In the genomic region with DNA sequence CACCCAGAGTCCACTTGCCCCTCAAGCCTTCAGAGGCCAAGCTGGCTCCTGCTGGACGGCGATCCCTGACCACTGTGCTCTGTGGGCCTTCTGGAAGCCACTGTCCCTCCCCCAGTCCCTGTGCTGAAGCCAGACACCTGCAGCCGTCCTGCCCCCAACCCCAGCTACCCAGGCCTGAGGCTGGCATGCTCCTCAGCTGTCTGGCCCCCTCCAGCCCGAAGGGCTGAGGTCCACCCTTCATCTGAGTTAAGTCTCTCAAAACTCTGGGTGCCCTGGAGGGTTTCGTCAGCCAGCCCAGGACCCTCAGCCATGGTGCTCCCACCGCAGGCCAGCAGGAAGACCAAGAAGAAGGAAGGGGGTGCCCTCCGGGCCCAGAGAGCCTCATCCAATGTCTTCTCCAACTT, we compare ENCODE assay signal across 20 cellular contexts. TPM values are rescaled to one million over a fixed set of nuclear protein-coding genes. Genes with fewer than 3 reads are reported as not detected.
A peak's percentile ranks its signal among the peaks of the same experiment; 100 is the strongest.
DNase-seq lines count a peak whose midpoint lies in the region; ATAC-seq and TF ChIP-seq lines count a peak whose summit lies in the region.
"Had no signal": no experiment of that assay in that cellular context is flagged by ENCODE, and none has a peak within 500 bp of the region (broad histone marks: within the 10 kb centered on the region; RNA-seq: fewer than 3 reads in every experiment).

No MANE protein-coding gene starts in this region.

- peaks cover 4% of the 10 kb centered on the region; the same call in 1 of the 2 replicates for H3K9me1 ChIP-seq in IMR-90 (ENCODE audit: insufficient read depth, low read length)

- dilution Hi-C loops in IMR-90 (cut with HindIII; ENCODE audit: low sequenced_read_pairs, unreplicated experiment) = no loop called here

- whole genome bisulfite sequencing in IMR-90 (ENCODE audit: extremely low coverage in 2 of 2, insufficient read length in 1 of 2), 2 experiments = 100% methylated on average over 1 of the region's 7 CpGs; no CpG with 5 or more reads in 1 of the 2 experiments
- 93% methylated on average over 7 of the region's 7 CpGs for WGBS in mesenchymal stem cell

- H3K4me2 ChIP-seq in IMR-90 (ENCODE audit: low read depth, low read length) (no peak overlapping the region), mesenchymal stem cell (ENCODE audit: low read length, poor library complexity, severe bottlenecking) (no peak overlapping the region)
- H3K4me2 ChIP-seq: SK-N-SH had no signal

- TF ChIP-seq CTCF in IMR-90 (conservative IDR thresholded peaks at IDR 0.05; ENCODE audit: low read depth, low read length) (no peak), coronary artery (IDR thresholded peaks at IDR 0.05) (no peak)

- no peak overlapping the region for H3K4me3 ChIP-seq in IMR-90 (ENCODE audit: insufficient read depth, low read depth, low read length)
- no peak overlapping the region for H3K4me3 ChIP-seq in mesenchymal stem cell (ENCODE audit: insufficient read depth in 1 of 2, low read depth in 1 of 2, low read length in 2 of 2)
- no peak overlapping the region for H3K4me3 ChIP-seq in coronary artery
- H3K4me3 ChIP-seq: gastroesophageal sphincter, upper lobe of left lung had no signal

- H3K27me3 ChIP-seq in IMR-90 (ENCODE audit: control insufficient read depth, insufficient read depth, low read length) (no peaks in the 10 kb centered on the region), mesenchymal stem cell (ENCODE audit: control insufficient read depth in 1 of 2, insufficient read depth in 1 of 2, low read length in 2 of 2) (no peaks in the 10 kb centered on the region)
- H3K27me3 ChIP-seq: upper lobe of left lung had no signal

- peak overlapping the region; percentile 42 for H2AK9ac ChIP-seq in IMR-90 (replicated peaks; ENCODE audit: low read depth, low read length, poor library complexity)

- no peak for ATAC-seq in IMR-90 (ENCODE audit: low read depth)
- no peak for ATAC-seq in stimulated activated memory B cell treated with anti-CD40 and anti-IgM and Interleukin-4, amounts not matched to agents 10 μg/mL and 1 μg/mL and 100 μg/mL, for 72 hours
- ATAC-seq in GM18511 (IDR thresholded peaks at IDR 0.05; ENCODE audit: unreplicated experiment) = no peak
- ATAC-seq: activated CD8-positive, alpha-beta T cell treated with anti-CD3 and anti-CD28 coated beads for 36 hours; gastroesophageal sphincter; left lobe of liver; natural killer cell treated with Interleukin-12 subunit alpha and Interleukin-12 subunit beta and Interleukin-15 and Interleukin-18, amount 100 ng/mL, for 72 hours had no signal

- H4K91ac ChIP-seq in IMR-90 (ENCODE audit: insufficient read depth, low read depth, low read length) (no peak overlapping the region), mesenchymal stem cell (ENCODE audit: low read length) (peak overlapping the region; percentile 8)

- CTCF ChIA-PET in IMR-90 (lab: Yijun Ruan, JAX) = no interaction called here

- H3K9ac ChIP-seq in IMR-90 (ENCODE audit: low read depth, low read length) = no peak overlapping the region
- no peak overlapping the region for H3K9ac ChIP-seq in mesenchymal stem cell (ENCODE audit: low read length)
- H3K9ac ChIP-seq: SK-N-SH had no signal

- H3K14ac ChIP-seq in IMR-90 (replicated peaks; ENCODE audit: low read depth, low read length) (no peak overlapping the region), mesenchymal stem cell (ENCODE audit: low read length in 2 of 2) (no peak overlapping the region)

- H3K27me3 Mint-ChIP-seq in stimulated activated memory B cell treated with anti-CD40 and anti-IgM and Interleukin-4, amounts not matched to agents 10 μg/mL and 1 μg/mL and 100 μg/mL, for 72 hours = peaks cover 9% of the 10 kb centered on the region
- H3K27me3 Mint-ChIP-seq: activated CD8-positive, alpha-beta T cell treated with anti-CD3 and anti-CD28 coated beads for 36 hours; natural killer cell treated with Interleukin-12 subunit alpha and Interleukin-12 subunit beta and Interleukin-15 and Interleukin-18, amount 100 ng/mL, for 72 hours had no signal

- no peak overlapping the region for H3K4me3 Mint-ChIP-seq in stimulated activated memory B cell treated with anti-CD40 and anti-IgM and Interleukin-4, amounts not matched to agents 10 μg/mL and 1 μg/mL and 100 μg/mL, for 72 hours
- H3K4me3 Mint-ChIP-seq: activated CD8-positive, alpha-beta T cell treated with anti-CD3 and anti-CD28 coated beads for 36 hours; endodermal cell; natural killer cell treated with Interleukin-12 subunit alpha and Interleukin-12 subunit beta and Interleukin-15 and Interleukin-18, amount 100 ng/mL, for 72 hours had no signal

- no peaks in the 10 kb centered on the region for H3K36me3 ChIP-seq in IMR-90 (ENCODE audit: control insufficient read depth, insufficient read depth, low read length)
- H3K36me3 ChIP-seq in mesenchymal stem cell (ENCODE audit: control insufficient read depth in 1 of 2, insufficient read depth in 2 of 2, low read depth in 1 of 2, low read length in 2 of 2) = peaks cover 11 to 30% of the 10 kb centered on the region in 2 experiments
- H3K36me3 ChIP-seq: gastroesophageal sphincter, upper lobe of left lung had no signal

- H3K23ac ChIP-seq in IMR-90 (ENCODE audit: low read depth, low read length) (no peak overlapping the region), mesenchymal stem cell (ENCODE audit: low read length in 2 of 2) (no peak overlapping the region)

- H3K9me3 Mint-ChIP-seq in stimulated activated memory B cell treated with anti-CD40 and anti-IgM and Interleukin-4, amounts not matched to agents 10 μg/mL and 1 μg/mL and 100 μg/mL, for 72 hours = no peaks in the 10 kb centered on the region
- H3K9me3 Mint-ChIP-seq: activated CD8-positive, alpha-beta T cell treated with anti-CD3 and anti-CD28 coated beads for 36 hours; endodermal cell; immature natural killer cell; natural killer cell treated with Interleukin-12 subunit alpha and Interleukin-12 subunit beta and Interleukin-15 and Interleukin-18, amount 100 ng/mL, for 72 hours had no signal

- H3K36me3 Mint-ChIP-seq in stimulated activated memory B cell treated with anti-CD40 and anti-IgM and Interleukin-4, amounts not matched to agents 10 μg/mL and 1 μg/mL and 100 μg/mL, for 72 hours = peaks cover 3% of the 10 kb centered on the region

- no TSS peak for BruUV-seq in IMR-90 (replicated peaks; lab: Mats Ljungman, UMichigan)

- peaks cover 63% of the 10 kb centered on the region for H3K4me1 Mint-ChIP-seq in stimulated activated memory B cell treated with anti-CD40 and anti-IgM and Interleukin-4, amounts not matched to agents 10 μg/mL and 1 μg/mL and 100 μg/mL, for 72 hours

- no peak overlapping the region for H4K5ac ChIP-seq in IMR-90 (ENCODE audit: low read depth, low read length)

- no peaks in the 10 kb centered on the region for H3K9me3 ChIP-seq in IMR-90 (ENCODE audit: control insufficient read depth, insufficient read depth, low read length)
- H3K9me3 ChIP-seq in mesenchymal stem cell (ENCODE audit: control insufficient read depth, low read length) = no peaks in the 10 kb centered on the region
- H3K9me3 ChIP-seq: gastroesophageal sphincter, SK-N-SH, upper lobe of left lung had no signal

- peaks cover 8% of the 10 kb centered on the region for H3K4me1 ChIP-seq in IMR-90 (ENCODE audit: control insufficient read depth, insufficient read depth, low read length)
- peaks cover 42% of the 10 kb centered on the region for H3K4me1 ChIP-seq in mesenchymal stem cell (ENCODE audit: control insufficient read depth, insufficient read depth, low read depth, low read length)

- no peak overlapping the region for H2AK5ac ChIP-seq in IMR-90 (ENCODE audit: low read depth, low read length)
- no peak overlapping the region for H2AK5ac ChIP-seq in mesenchymal stem cell (ENCODE audit: low read length, severe bottlenecking)

- H3K27ac ChIP-seq in IMR-90 (ENCODE audit: insufficient read depth, low read length) = no peak overlapping the region
- no peak overlapping the region for H3K27ac ChIP-seq in mesenchymal stem cell (ENCODE audit: low read length, poor library complexity, severe bottlenecking)
- no peak overlapping the region for H3K27ac ChIP-seq in coronary artery
- H3K27ac ChIP-seq: gastroesophageal sphincter, upper lobe of left lung had no signal

- H3K79me1 ChIP-seq in IMR-90 (ENCODE audit: low read depth in 1 of 2, low read length in 2 of 2) (peaks cover 13 to 18% of the 10 kb centered on the region in 2 experiments; a peak in 3 of 4 replicates), mesenchymal stem cell (replicated peaks; ENCODE audit: low read length, poor library complexity, severe bottlenecking) (peaks cover 12% of the 10 kb centered on the region)

- H2BK120ac ChIP-seq in IMR-90 (ENCODE audit: low read depth, low read length) (no peak overlapping the region), mesenchymal stem cell (ENCODE audit: low read depth, low read length) (no peak overlapping the region)

- H4K8ac ChIP-seq in IMR-90 (ENCODE audit: low read depth in 2 of 2, low read length in 2 of 2) = no peak overlapping the region
- H4K8ac ChIP-seq in mesenchymal stem cell (ENCODE audit: low read length) = no peak overlapping the region

- H4K20me1 ChIP-seq in IMR-90 (ENCODE audit: insufficient read depth, low read length) = no peaks in the 10 kb centered on the region

- H2BK15ac ChIP-seq in IMR-90 (ENCODE audit: low read depth, low read length) (no peak overlapping the region), mesenchymal stem cell (ENCODE audit: low read depth, poor library complexity, severe bottlenecking) (no peak overlapping the region)

- no peak overlapping the region for H2BK20ac ChIP-seq in IMR-90 (ENCODE audit: low read depth, low read length)

- H3K27ac Mint-ChIP-seq in stimulated activated memory B cell treated with anti-CD40 and anti-IgM and Interleukin-4, amounts not matched to agents 10 μg/mL and 1 μg/mL and 100 μg/mL, for 72 hours = peak overlapping the region; percentile 90
- H3K27ac Mint-ChIP-seq: activated CD8-positive, alpha-beta T cell treated with anti-CD3 and anti-CD28 coated beads for 36 hours; endodermal cell had no signal

- H2BK12ac ChIP-seq in mesenchymal stem cell (ENCODE audit: low read length in 2 of 2) = no peak overlapping the region

- H2AFZ ChIP-seq in IMR-90 (replicated peaks; ENCODE audit: low read length, poor library complexity) = no peak overlapping the region
- H2AFZ ChIP-seq in mesenchymal stem cell (ENCODE audit: low read depth, low read length) = no peak overlapping the region

- H3K4ac ChIP-seq in IMR-90 (ENCODE audit: low read depth, low read length) = no peak overlapping the region
- no peak overlapping the region for H3K4ac ChIP-seq in mesenchymal stem cell (ENCODE audit: low read depth in 1 of 2, low read length in 2 of 2)

- in situ Hi-C loops in IMR-90 (cut with MboI; ENCODE audit: low sequenced_read_pairs) = no loop called here

- H3K56ac ChIP-seq in IMR-90 (ENCODE audit: extremely low read depth, insufficient read depth, low read length) = no peak overlapping the region

- H2BK5ac ChIP-seq in IMR-90 (ENCODE audit: low read depth, low read length, poor library complexity, severe bottlenecking) = no peak overlapping the region
- no peak overlapping the region for H2BK5ac ChIP-seq in mesenchymal stem cell (ENCODE audit: low read depth, low read length, poor library complexity, severe bottlenecking)

- intact Hi-C loops in IMR-90 (cut with micrococcal nuclease) = loop anchor here (10.0 kb wide), 1 partner anchor 344 kb away; the partner anchor contains the start of gene ZNF141

- POLR2A ChIA-PET in IMR-90 (lab: Charles Lee; ENCODE audit: unreplicated experiment) = no interaction called here

- no peak overlapping the region for H3K18ac ChIP-seq in IMR-90 (ENCODE audit: low read depth, low read length)
- H3K18ac ChIP-seq in mesenchymal stem cell (ENCODE audit: low read depth in 1 of 2, low read length in 2 of 2) = no peak overlapping the region

- no peak for TF ChIP-seq RAD21 in IMR-90 (IDR thresholded peaks at IDR 0.05; ENCODE audit: low read length)

- TF ChIP-seq POLR2A in IMR-90 (IDR thresholded peaks at IDR 0.05; ENCODE audit: low read depth, low read length) = no peak; the same call in 1 of the 2 replicates
- TF ChIP-seq POLR2A in Raji (IDR thresholded peaks at IDR 0.05; ENCODE audit: insufficient read depth, low read depth, low read length) = peak; percentile 15; the same call in 1 of the 2 replicates

- no peak for DNase-seq in IMR-90
- DNase-seq in mesenchymal stem cell = no peak
- DNase-seq in activated CD4-positive, alpha-beta T cell treated with anti-CD3 and anti-CD28 coated beads, Interleukin-2, amount 50 U/mL, for 1 hour = no peak
- no peak for DNase-seq in coronary artery (ENCODE audit: low spot score)
- DNase-seq: activated CD4-positive, alpha-beta T cell treated with anti-CD3 and anti-CD28 coated beads for 1 hour; activated effector memory CD4-positive, alpha-beta T cell treated with Interleukin-2 at 50 U/mL for 16 hours; endodermal cell; immature natural killer cell; NCI-H2029 treated with DMSO at 0.1 percent for 48 hours; SK-N-SH; substantia nigra had no signal

RNA-seq across cellular contexts. Expression of gene MYL5, which starts 4.0 kb away (rescaled TPM):
- total RNA-seq in IMR-90 (2012; rRNA removed) = 5.0 and 9.1 TPM in 2 replicates
- 16.0 and 17.8 TPM in 2 replicates for polyA plus RNA-seq in IMR-90 (2012; rRNA removed)
- polyA plus RNA-seq in IMR-90 (2012; cell fraction: cytosol; rRNA removed) = 10.5 and 14.2 TPM in 2 replicates
- 68.7 and 78.0 TPM in 2 replicates for polyA plus RNA-seq in IMR-90 (2012; cell fraction: nucleus; rRNA removed; ENCODE audit: low replicate concordance)
- 15.0 TPM for polyA plus RNA-seq in mesenchymal stem cell (2013, experiment 1 of 2)
- polyA plus RNA-seq in mesenchymal stem cell (2013, experiment 2 of 2) = 13.1 TPM

RNA-seq across cellular contexts. Expression of gene ATP5ME, which starts 4.3 kb away (rescaled TPM):
- total RNA-seq in IMR-90 (2012; rRNA removed) = 39.3 and 62.2 TPM in 2 replicates
- polyA plus RNA-seq in IMR-90 (2012; rRNA removed) = 603 and 663 TPM in 2 replicates
- polyA plus RNA-seq in IMR-90 (2012; cell fraction: cytosol; rRNA removed) = 498 and 689 TPM in 2 replicates
- 88.5 and 91.8 TPM in 2 replicates for polyA plus RNA-seq in IMR-90 (2012; cell fraction: nucleus; rRNA removed; ENCODE audit: low replicate concordance)
- polyA plus RNA-seq in mesenchymal stem cell (2013, experiment 1 of 2) = 1,109 TPM
- 1,079 TPM for polyA plus RNA-seq in mesenchymal stem cell (2013, experiment 2 of 2)

RNA-seq across cellular contexts. Expression of gene SLC49A3, which starts 10.6 kb away (rescaled TPM):
- total RNA-seq in IMR-90 (2012; rRNA removed) = under 0.01 TPM in 2 replicates
- polyA plus RNA-seq in IMR-90 (2012; rRNA removed) = 0.32 and 0.36 TPM in 2 replicates
- 0.09 and 0.27 TPM in 2 replicates for polyA plus RNA-seq in IMR-90 (2012; cell fraction: cytosol; rRNA removed)
- 0.54 and 1.4 TPM in 2 replicates for polyA plus RNA-seq in IMR-90 (2012; cell fraction: nucleus; rRNA removed; ENCODE audit: low replicate concordance)
- polyA plus RNA-seq in mesenchymal stem cell (2013, experiment 1 of 2) = 1.4 TPM
- 1.3 TPM for polyA plus RNA-seq in mesenchymal stem cell (2013, experiment 2 of 2)
- total RNA-seq: RPMI7951 had no signal

RNA-seq across cellular contexts. Expression of gene PCGF3, which starts 27.3 kb away (rescaled TPM):
- total RNA-seq in IMR-90 (2012; rRNA removed) = 40.0 and 45.0 TPM in 2 replicates
- polyA plus RNA-seq in IMR-90 (2012; rRNA removed) = 55.3 and 59.4 TPM in 2 replicates
- polyA plus RNA-seq in IMR-90 (2012; cell fraction: cytosol; rRNA removed) = 33.1 and 59.8 TPM in 2 replicates
- 190 and 236 TPM in 2 replicates for polyA plus RNA-seq in IMR-90 (2012; cell fraction: nucleus; rRNA removed; ENCODE audit: low replicate concordance)
- polyA plus RNA-seq in mesenchymal stem cell (2013, experiment 1 of 2) = 33.6 TPM
- 32.1 TPM for polyA plus RNA-seq in mesenchymal stem cell (2013, experiment 2 of 2)

RNA-seq across cellular contexts. Expression of gene PDE6B, which starts 53.0 kb away (rescaled TPM):
- total RNA-seq in IMR-90 (2012; rRNA removed) = under 0.01 TPM in 1 of 2 replicates, not detected in the other
- not detected in 2 replicates for polyA plus RNA-seq in IMR-90 (2012; rRNA removed)
- 0.10 TPM in 1 of 2 replicates, not detected in the other for polyA plus RNA-seq in IMR-90 (2012; cell fraction: cytosol; rRNA removed)
- 0.02 and 0.13 TPM in 2 replicates for polyA plus RNA-seq in IMR-90 (2012; cell fraction: nucleus; rRNA removed; ENCODE audit: low replicate concordance)
- 1.3 TPM for polyA plus RNA-seq in mesenchymal stem cell (2013, experiment 1 of 2)
- polyA plus RNA-seq in mesenchymal stem cell (2013, experiment 2 of 2) = 0.97 TPM
- total RNA-seq: RPMI7951 had no signal
